In genomic region chr14:61607570-61608244, GRCh38 we compare ENCODE assay signal across 1 cellular context.
TF ChIP-seq lines count a peak whose summit lies in the region.

No MANE protein-coding gene starts in this region.

TF ChIP-seq in GM12878, 131 proteins besides CTCF, POLR2A, EP300 and RAD21 (continued from another document):
- no peak for TF ChIP-seq REST (IDR thresholded peaks at IDR 0.05; ENCODE audit: low read depth, low read length)
- no peak for TF ChIP-seq E4F1 (IDR thresholded peaks at IDR 0.05; ENCODE audit: borderline replicate concordance, partially characterized antibody)
- TF ChIP-seq, protein P1, sequence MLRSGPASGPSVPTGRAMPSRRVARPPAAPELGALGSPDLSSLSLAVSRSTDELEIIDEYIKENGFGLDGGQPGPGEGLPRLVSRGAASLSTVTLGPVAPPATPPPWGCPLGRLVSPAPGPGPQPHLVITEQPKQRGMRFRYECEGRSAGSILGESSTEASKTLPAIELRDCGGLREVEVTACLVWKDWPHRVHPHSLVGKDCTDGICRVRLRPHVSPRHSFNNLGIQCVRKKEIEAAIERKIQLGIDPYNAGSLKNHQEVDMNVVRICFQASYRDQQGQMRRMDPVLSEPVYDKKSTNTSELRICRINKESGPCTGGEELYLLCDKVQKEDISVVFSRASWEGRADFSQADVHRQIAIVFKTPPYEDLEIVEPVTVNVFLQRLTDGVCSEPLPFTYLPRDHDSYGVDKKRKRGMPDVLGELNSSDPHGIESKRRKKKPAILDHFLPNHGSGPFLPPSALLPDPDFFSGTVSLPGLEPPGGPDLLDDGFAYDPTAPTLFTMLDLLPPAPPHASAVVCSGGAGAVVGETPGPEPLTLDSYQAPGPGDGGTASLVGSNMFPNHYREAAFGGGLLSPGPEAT (IDR thresholded peaks at IDR 0.05; ENCODE audit: low read depth) = no peak
- no peak for TF ChIP-seq MEF2A (IDR thresholded peaks at IDR 0.05; ENCODE audit: insufficient read depth, low read depth, low read length)
- TF ChIP-seq EZH2 (IDR thresholded peaks at IDR 0.05; ENCODE audit: borderline replicate concordance, control insufficient read depth, low read depth, low read length) = no peak
